In the genomic region with DNA sequence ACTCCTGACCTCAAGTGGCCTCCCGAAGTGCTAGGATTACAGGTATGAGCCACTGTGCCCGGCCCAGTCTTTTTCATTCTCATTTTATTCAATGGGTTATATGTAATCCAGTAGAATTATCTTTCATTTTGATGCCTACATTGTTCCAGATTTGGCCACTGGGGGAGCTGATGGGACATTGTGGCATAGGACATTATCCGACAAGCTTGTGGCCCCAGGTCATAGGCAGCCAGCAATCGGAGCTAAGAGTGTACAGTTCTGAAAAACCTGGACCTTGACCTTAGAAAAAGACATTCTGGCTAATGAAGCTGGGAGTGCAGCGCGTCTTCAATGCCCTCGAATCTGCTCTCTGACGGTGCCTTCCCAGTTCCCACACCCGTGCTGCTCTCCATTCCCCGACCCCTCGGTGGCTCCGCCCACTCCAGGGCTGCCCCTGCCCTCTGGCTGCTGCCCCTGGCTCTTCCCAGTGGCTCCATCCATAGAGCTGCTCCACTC, we compare ENCODE assay signal across 8 cellular contexts.
DNase-seq lines count a peak whose midpoint lies in the region; ATAC-seq lines count a peak whose summit lies in the region.

No MANE protein-coding gene starts in this region.

- H3K9ac ChIP-seq in adipocyte (ENCODE audit: low read length): no peak overlapping the region

- H3K4me3 ChIP-seq in adipocyte (ENCODE audit: low read length): no peak overlapping the region

- DNase-seq in NCI-H1694 (lab: John Stamatoyannopoulos, UW) (peak; percentile 61), NCI-H1694 treated with DMSO at 0.1 percent for 48 hours (lab: John Stamatoyannopoulos, UW) (no peak), NCI-H526 treated with DMSO at 0.1 percent for 48 hours (lab: John Stamatoyannopoulos, UW) (peak; percentile 58), adipocyte (ENCODE audit: low read depth) (peak; percentile 46), iPS-NIHi7 (ENCODE audit: extremely low spot score) (peak; percentile 93)
- peak; percentile 65 for DNase-seq in stimulated activated CD8-positive, alpha-beta memory T cell treated with anti-CD3 and anti-CD28 coated beads, Interleukin-4, amount 100 ng/mL, for 48 hours

- peaks cover 9% of the 10 kb centered on the region for H3K27me3 ChIP-seq in adipocyte (replicated peaks; ENCODE audit: control insufficient read depth, insufficient read depth, low read length)

- no peaks in the 10 kb centered on the region for H3K36me3 ChIP-seq in adipocyte (ENCODE audit: control insufficient read depth, insufficient read depth, low read length, severe bottlenecking)

- H3K4me1 ChIP-seq in adipocyte (ENCODE audit: control insufficient read depth, insufficient read depth, low read length): no peaks in the 10 kb centered on the region

- ATAC-seq in HG02642 (IDR thresholded peaks at IDR 0.05; ENCODE audit: poor library complexity, unreplicated experiment) (peak; percentile 64), GM18519 (IDR thresholded peaks at IDR 0.05; ENCODE audit: low FRiP score, unreplicated experiment) (no peak)

- H3K9me3 ChIP-seq in adipocyte (ENCODE audit: control insufficient read depth, low read length): no peaks in the 10 kb centered on the region
